In the genomic region with DNA sequence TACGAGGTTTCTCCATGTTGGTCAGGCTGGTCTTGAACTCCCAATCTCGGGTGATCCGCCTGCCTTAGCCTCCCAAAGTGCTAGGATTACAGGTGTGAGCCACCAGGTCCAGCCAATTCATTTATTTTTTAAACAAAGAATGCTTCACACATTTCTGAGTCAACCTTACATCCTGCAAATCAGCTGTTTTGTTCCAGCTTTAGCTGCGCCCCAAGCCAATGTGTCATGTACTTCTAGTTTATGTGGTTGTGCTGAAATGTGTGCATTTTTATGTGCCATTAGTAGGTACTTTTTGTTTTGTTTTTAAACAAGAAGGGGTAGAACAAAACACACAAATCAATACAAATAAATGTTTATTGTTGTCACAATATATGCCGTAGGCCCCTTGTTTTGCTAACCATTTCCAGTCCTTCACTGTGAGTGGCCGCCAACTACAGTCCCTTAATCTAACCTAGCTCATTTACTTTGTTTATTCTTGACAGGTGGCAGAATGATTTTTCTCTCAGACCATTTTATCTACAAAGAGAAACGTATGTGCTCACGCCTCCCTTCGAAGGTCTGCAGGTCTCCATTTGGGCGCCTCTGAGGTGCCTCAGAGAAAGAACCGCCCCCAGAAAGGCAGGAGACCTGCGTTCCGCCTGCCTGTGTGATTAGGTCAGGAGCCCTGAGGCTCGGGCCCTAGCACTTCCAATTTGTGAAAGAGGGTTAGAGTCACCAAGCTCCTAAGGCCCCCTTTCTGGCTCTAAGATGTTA, we compare ENCODE assay signal across 10 cellular contexts. TPM values are rescaled to one million over a fixed set of nuclear protein-coding genes. Genes with fewer than 3 reads are reported as not detected.
DNase-seq lines count a peak whose midpoint lies in the region; ATAC-seq, FAIRE-seq and TF ChIP-seq lines count a peak whose summit lies in the region.
"Had no signal": no experiment of that assay in that cellular context is flagged by ENCODE, and none has a peak within 500 bp of the region (broad histone marks: within the 10 kb centered on the region; RNA-seq: fewer than 3 reads in every experiment).

No MANE protein-coding gene starts in this region.

- H3K27me3 ChIP-seq in HUES6 (ENCODE audit: control insufficient read depth, insufficient read depth, low read length) = no peaks in the 10 kb centered on the region
- no peaks in the 10 kb centered on the region for H3K27me3 ChIP-seq in pancreas

- DNase-seq in endothelial cell (ENCODE audit: low spot score) (peak; percentile 15), pancreas (peak in 5 of 6 donors; percentile 49 to 77 (median 64)), erythroblast (lab: John Stamatoyannopoulos, UW) (no peak)
- DNase-seq in activated naive CD4-positive, alpha-beta T cell treated with anti-CD3 and anti-CD28 coated beads, Interleukin-2, amount 10 ng/mL, durations not matched to agents 7 days and 5 days = no peak

- H3K36me3 ChIP-seq in HUES6 (ENCODE audit: control insufficient read depth, insufficient read depth, low read length) (no peaks in the 10 kb centered on the region), pancreas (no peaks in the 10 kb centered on the region)

- H3K4me3 ChIP-seq in HUES6 (ENCODE audit: low read depth, low read length) (peak overlapping the region; percentile 21; the same call in 1 of the 2 replicates), pancreas (peak overlapping the region in 3 of 4 donors; percentile 2 to 24 (median 9))
- H3K4me3 ChIP-seq: K562 had no signal

- no peak overlapping the region for H3K9ac ChIP-seq in HUES6 (ENCODE audit: low read length)

- WGBS in pancreas, 2 donors = 31 to 36% methylated on average over 14 of the region's 14 CpGs

- no peak for TF ChIP-seq POLR2A in erythroblast (IDR thresholded peaks at IDR 0.05; ENCODE audit: low read length)

- no peak overlapping the region for H3K27ac ChIP-seq in HUES6 (ENCODE audit: low read depth, low read length)
- peak overlapping the region; percentile 39 to 73 (median 66) for H3K27ac ChIP-seq in pancreas

- CTCF ChIA-PET in activated naive CD4-positive, alpha-beta T cell treated with anti-CD3 and anti-CD28 coated beads, Interleukin-2, amount 10 ng/mL, durations not matched to agents 7 days and 5 days (lab: Charles Lee) = interaction anchor here (0.8 to 2.5 kb wide), 14 partner anchors 9 to 630 kb away, joined by 3 to 14 read pairs (median 4); no protein-coding TSS in a partner anchor

- no peak overlapping the region for H3K27ac Mint-ChIP-seq in endothelial cell (ENCODE audit: unreplicated experiment)
- H3K27ac Mint-ChIP-seq in activated naive CD4-positive, alpha-beta T cell treated with anti-CD3 and anti-CD28 coated beads, Interleukin-2, amount 10 ng/mL, durations not matched to agents 7 days and 5 days = no peak overlapping the region
- H3K27ac Mint-ChIP-seq: activated T-helper 2 cell treated with anti-CD3 and anti-CD28 coated beads, Interferon-gamma antibody, Interleukin-2, Interleukin-4, amounts not matched to agents 10 μg/mL and 5 μg/mL and 100 μg/mL, durations not matched to agents 14 hours and 24 hours and 36 hours had no signal

- no peak for FAIRE-seq in pancreas (lab: Jason Lieb, UNC)

- H3K4me1 ChIP-seq in HUES6 (ENCODE audit: control insufficient read depth, insufficient read depth, low read length) = 0 out of 2 replicates have a peak, but pooled peaks cover 6% of the 10 kb centered on the region
- no peaks in the 10 kb centered on the region for H3K4me1 ChIP-seq in pancreas

- TF ChIP-seq CTCF in endothelial cell (IDR thresholded peaks at IDR 0.05; ENCODE audit: unreplicated experiment) = no peak
- no peak for TF ChIP-seq CTCF in pancreas (IDR thresholded peaks at IDR 0.05)

- H3K4me1 Mint-ChIP-seq in endothelial cell (ENCODE audit: unreplicated experiment) = peaks cover 2% of the 10 kb centered on the region
- H3K4me1 Mint-ChIP-seq in activated naive CD4-positive, alpha-beta T cell treated with anti-CD3 and anti-CD28 coated beads, Interleukin-2, amount 10 ng/mL, durations not matched to agents 7 days and 5 days = no peaks in the 10 kb centered on the region

- H3K36me3 Mint-ChIP-seq in endothelial cell (ENCODE audit: low read depth, unreplicated experiment) = no peaks in the 10 kb centered on the region
- no peaks in the 10 kb centered on the region for H3K36me3 Mint-ChIP-seq in activated naive CD4-positive, alpha-beta T cell treated with anti-CD3 and anti-CD28 coated beads, Interleukin-2, amount 10 ng/mL, durations not matched to agents 7 days and 5 days

- ATAC-seq in GM21619 (IDR thresholded peaks at IDR 0.05; ENCODE audit: unreplicated experiment) (peak; percentile 27), pancreas (peak; percentile 79 to 87 (median 85)), HG02623 (IDR thresholded peaks at IDR 0.05; ENCODE audit: unreplicated experiment) (no peak), HG03196 (IDR thresholded peaks at IDR 0.05; ENCODE audit: unreplicated experiment) (no peak)

- H3K9me3 Mint-ChIP-seq in endothelial cell (ENCODE audit: unreplicated experiment) = no peaks in the 10 kb centered on the region
- H3K9me3 Mint-ChIP-seq in activated naive CD4-positive, alpha-beta T cell treated with anti-CD3 and anti-CD28 coated beads, Interleukin-2, amount 10 ng/mL, durations not matched to agents 7 days and 5 days = no peaks in the 10 kb centered on the region
- H3K9me3 Mint-ChIP-seq: activated T-helper 2 cell treated with anti-CD3 and anti-CD28 coated beads, Interferon-gamma antibody, Interleukin-2, Interleukin-4, amounts not matched to agents 10 μg/mL and 5 μg/mL and 100 μg/mL, durations not matched to agents 14 hours and 24 hours and 36 hours had no signal

- H3K4me3 Mint-ChIP-seq in endothelial cell (ENCODE audit: unreplicated experiment) = no peak overlapping the region
- no peak overlapping the region for H3K4me3 Mint-ChIP-seq in activated naive CD4-positive, alpha-beta T cell treated with anti-CD3 and anti-CD28 coated beads, Interleukin-2, amount 10 ng/mL, durations not matched to agents 7 days and 5 days

- intact Hi-C loops in pancreas (cut with DNase I) = loop anchor here in 1 of 3 donors (10.0 kb wide), 1 partner anchor 166 kb away; no protein-coding TSS in a partner anchor

- H3K27me3 Mint-ChIP-seq in endothelial cell (ENCODE audit: unreplicated experiment) = peaks cover 4% of the 10 kb centered on the region
- H3K27me3 Mint-ChIP-seq in activated naive CD4-positive, alpha-beta T cell treated with anti-CD3 and anti-CD28 coated beads, Interleukin-2, amount 10 ng/mL, durations not matched to agents 7 days and 5 days = peaks cover 19% of the 10 kb centered on the region

- no peaks in the 10 kb centered on the region for H3K9me3 ChIP-seq in HUES6 (ENCODE audit: control insufficient read depth, insufficient read depth, low read depth, low read length)
- H3K9me3 ChIP-seq in pancreas = no peaks in the 10 kb centered on the region

RNA-seq across cellular contexts. Expression of a gene that starts 2.8 kb away (rescaled TPM):
- total RNA-seq in endothelial cell (ENCODE audit: unreplicated experiment) (not detected), pancreas (under 1 TPM in 5 of 6 donors, not detected in 1; 0.09 to 0.59 (median 0.14) TPM)
- polyA plus RNA-seq in pancreas = 1 to 10 TPM; 1.0 to 1.2 TPM
- total RNA-seq: activated T-helper 2 cell treated with anti-CD3 and anti-CD28 coated beads, Interferon-gamma antibody, Interleukin-2, Interleukin-4, amounts not matched to agents 10 μg/mL and 5 μg/mL and 100 μg/mL, durations not matched to agents 14 hours and 24 hours and 36 hours; K562 had no signal
- polyA plus RNA-seq: K562 had no signal

Comparison
In these comparisons a context has a peak if more than half of its experiments do, and no peak if none do; other contexts are left out.
1. ATAC-seq: peak in GM21619 (single experiment) and pancreas (4 of 4); none in HG02623 (single experiment) and HG03196 (single experiment).
2. DNase-seq: peak in endothelial cell (single experiment) and pancreas (5 of 6); none in erythroblast (0 of 2) and activated naive CD4-positive, alpha-beta T cell treated with anti-CD3 and anti-CD28 coated beads, Interleukin-2, amount 10 ng/mL, durations not matched to agents 7 days and 5 days (single experiment).